ENCODE assay signal across 11 cellular contexts in genomic region chr17:18753829-18754409, GRCh38. TPM values are rescaled to one million over a fixed set of nuclear protein-coding genes. Genes with fewer than 3 reads are reported as not detected.
DNase-seq lines count a peak whose midpoint lies in the region; ATAC-seq, FAIRE-seq and TF ChIP-seq lines count a peak whose summit lies in the region.
"Not testable (repeated sequence)": the region's sequence is repeated elsewhere in the genome, so short reads cannot be mapped to it uniquely, and the experiment has no call there.
"Had no signal": no experiment of that assay in that cellular context is flagged by ENCODE, and none has a peak within 500 bp of the region (broad histone marks: within the 10 kb centered on the region; RNA-seq: fewer than 3 reads in every experiment).

No MANE protein-coding gene starts in this region.

- not testable (repeated sequence) for TF ChIP-seq EP300 in K562 (IDR thresholded peaks at IDR 0.05; ENCODE audit: low read length); HepG2 (IDR thresholded peaks at IDR 0.05; ENCODE audit: low read depth in 2 of 2, low read length in 2 of 2); HepG2 (CRISPR knock-in tag; IDR thresholded peaks at IDR 0.05; ENCODE audit: borderline replicate concordance)

- DNase-seq in HCT116 (ENCODE audit: low read depth, low spot score); K562 (ENCODE audit: extremely low read depth in 1 of 4, low spot score in 3 of 4); left ventricle myocardium inferior; HepG2 (ENCODE audit: low spot score); pancreas: not testable (repeated sequence)
- DNase-seq in RKO (ENCODE audit: low spot score) = peak; percentile 38
- peak; percentile 8 for DNase-seq in choroid plexus epithelial cell (ENCODE audit: low read depth)

- H3K9me1 ChIP-seq in K562 (ENCODE audit: control insufficient read depth, insufficient read depth, low read length) = not testable (repeated sequence)

- intact Hi-C loops in HCT116 (cut with micrococcal nuclease); K562 (cut with micrococcal nuclease); left ventricle myocardium inferior (cut with micrococcal nuclease); HepG2 (cut with micrococcal nuclease; ENCODE audit: unreplicated experiment); pancreas (cut with DNase I): not testable (repeated sequence)

- RAD21 ChIA-PET in HCT116 (lab: Charles Lee; ENCODE audit: low non-redundant PET in 1 of 2, low total read pairs in 2 of 2, uncharacterized antibody in 2 of 2, unreplicated experiment in 2 of 2) = not testable (repeated sequence)

- H3K27ac ChIP-seq in HCT116 (ENCODE audit: low read depth, low read length); K562 (ENCODE audit: extremely low read depth, low read depth, low read length); left ventricle myocardium inferior (replicated peaks); HepG2 (ENCODE audit: extremely low read length, insufficient read depth, low read length); pancreas: not testable (repeated sequence)

- H3K79me2 ChIP-seq in HCT116 (ENCODE audit: insufficient read depth, low read length); K562 (ENCODE audit: control insufficient read depth, insufficient read depth, low read length); HepG2 (ENCODE audit: insufficient read depth, low read length): not testable (repeated sequence)

- TF ChIP-seq POLR2A in HCT116 (IDR thresholded peaks at IDR 0.05; ENCODE audit: borderline replicate concordance, extremely low read depth, insufficient read depth, insufficient read length); K562 (conservative IDR thresholded peaks at IDR 0.05); HepG2 (IDR thresholded peaks at IDR 0.05; ENCODE audit: insufficient read depth in 1 of 2, low read depth in 2 of 2, low read length in 2 of 2): not testable (repeated sequence)

- H3K27me3 ChIP-seq in HCT116 (ENCODE audit: insufficient read depth, low read length); K562 (ENCODE audit: control insufficient read depth in 2 of 2, insufficient read depth in 2 of 2, low read length in 2 of 2); left ventricle myocardium inferior (ENCODE audit: low read depth); HepG2 (ENCODE audit: control insufficient read depth in 1 of 2, insufficient read depth in 2 of 2, low read length in 2 of 2); pancreas: not testable (repeated sequence)

- not testable (repeated sequence) for H3K9me3 ChIP-seq in HCT116 (ENCODE audit: control insufficient read depth in 1 of 2, insufficient read depth in 1 of 2, low read depth in 1 of 2, low read length in 2 of 2); K562 (replicated peaks; ENCODE audit: control insufficient read depth, insufficient read depth, low read depth, low read length); left ventricle myocardium inferior (replicated peaks); HepG2 (ENCODE audit: low read length); pancreas

- H2AFZ ChIP-seq in HCT116 (ENCODE audit: low read depth, low read length, poor library complexity, severe bottlenecking); K562 (ENCODE audit: low read depth, low read length); HepG2 (ENCODE audit: low read length): not testable (repeated sequence)

- not testable (repeated sequence) for H4K20me1 ChIP-seq in HCT116 (ENCODE audit: insufficient read depth); K562 (replicated peaks; ENCODE audit: control insufficient read depth, insufficient read depth, low read length); HepG2 (ENCODE audit: insufficient read depth, low read length)

- BruUV-seq in HCT116 (replicated peaks; lab: Mats Ljungman, UMichigan); K562 (replicated peaks; lab: Mats Ljungman, UMichigan); HepG2 (replicated peaks; lab: Mats Ljungman, UMichigan): not testable (repeated sequence)

- CTCF ChIA-PET in HCT116 (lab: Charles Lee); K562 (lab: Yijun Ruan, JAX; ENCODE audit: low intra/inter-chr PET ratio); HepG2 (lab: Yijun Ruan, JAX; ENCODE audit: low intra/inter-chr PET ratio, low total read pairs): not testable (repeated sequence)

- H3K36me3 ChIP-seq in HCT116 (ENCODE audit: control insufficient read depth in 1 of 2, insufficient read depth in 2 of 2, low read length in 2 of 2); K562 (ENCODE audit: control insufficient read depth, insufficient read depth, low read length); left ventricle myocardium inferior; HepG2 (replicated peaks in 1 of 2; ENCODE audit: control insufficient read depth in 1 of 2, insufficient read depth in 2 of 2, low read length in 2 of 2); pancreas: not testable (repeated sequence)

- WGBS in K562 (ENCODE audit: insufficient coverage, low coverage, missing lambda C conversion rate) = 60% methylated on average over 1 of the region's 6 CpGs
- WGBS in HepG2 (ENCODE audit: low lambda C conversion rate) = 32% methylated on average over 5 of the region's 6 CpGs
- 67 to 73% methylated on average over 5 of the region's 6 CpGs for WGBS in pancreas, 2 donors

- in situ Hi-C loops in K562 (cut with MboI); HepG2 (cut with HindIII; ENCODE audit: extremely low pct_ligation_motif_present, low pct_unique_long_range_greater_than_20kb): not testable (repeated sequence)

- peak; percentile 85 for FAIRE-seq in K562 (lab: Jason Lieb, UNC)
- peak; percentile 78 for FAIRE-seq in HepG2 (lab: Jason Lieb, UNC)
- not testable (repeated sequence) for FAIRE-seq in pancreas (lab: Jason Lieb, UNC)

- ATAC-seq in HCT116 = peak; percentile 40
- 0 out of 3 replicates have a peak, but pooled peaks have one; percentile 38 for ATAC-seq in K562
- peak; percentile 61 for ATAC-seq in HepG2
- ATAC-seq in pancreas = peak in 3 of 4 donors; percentile 67 to 81 (median 71)

- not testable (repeated sequence) for H3K4me3 ChIP-seq in HCT116 (replicated peaks in 1 of 2; ENCODE audit: low read depth in 1 of 2, low read length in 2 of 2); K562; choroid plexus epithelial cell (ENCODE audit: low read depth, low read length); left ventricle myocardium inferior; HepG2 (replicated peaks in 1 of 3; ENCODE audit: insufficient read depth in 1 of 3, low read depth in 2 of 3, low read length in 3 of 3); pancreas

- POLR2A ChIA-PET in HCT116 (lab: Charles Lee); K562 (lab: Yijun Ruan, JAX); HepG2 (lab: Yijun Ruan, JAX): not testable (repeated sequence)

- TF ChIP-seq CTCF in HCT116 (IDR thresholded peaks at IDR 0.05 in 2 of 3, conservative IDR thresholded peaks at IDR 0.05 in 1 of 3; ENCODE audit: borderline replicate concordance in 1 of 3, insufficient read depth in 1 of 3, low read depth in 2 of 3, low read length in 2 of 3) (0 out of 6 replicates have a peak, but pooled peaks of 1 of the 3 experiments have one; percentile 23), left ventricle myocardium inferior (IDR thresholded peaks at IDR 0.05; ENCODE audit: borderline replicate concordance) (peak; percentile 10)
- not testable (repeated sequence) for TF ChIP-seq CTCF in K562 (IDR thresholded peaks at IDR 0.05 in 2 of 3, conservative IDR thresholded peaks at IDR 0.05 in 1 of 3; ENCODE audit: insufficient read depth in 2 of 3, low read depth in 1 of 3, low read length in 3 of 3); choroid plexus epithelial cell (conservative IDR thresholded peaks at IDR 0.05; ENCODE audit: low read depth, low read length); HepG2 (CRISPR knock-in tag; IDR thresholded peaks at IDR 0.05); pancreas (IDR thresholded peaks at IDR 0.05)

- H3K4me2 ChIP-seq in HCT116 (ENCODE audit: low read length); K562 (ENCODE audit: insufficient read depth, low read length); HepG2 (ENCODE audit: low read depth, low read length): not testable (repeated sequence)

- peak; percentile 21; the same call in 1 of the 2 replicates for TF ChIP-seq RAD21 in HCT116 (IDR thresholded peaks at IDR 0.05; ENCODE audit: low read depth)
- TF ChIP-seq RAD21 in K562 (CRISPR knock-in tag; conservative IDR thresholded peaks at IDR 0.05 in 1 of 2, IDR thresholded peaks at IDR 0.05 in 1 of 2); HepG2 (CRISPR knock-in tag; IDR thresholded peaks at IDR 0.05): not testable (repeated sequence)

- H3K9ac ChIP-seq in HCT116 (ENCODE audit: low read length); K562 (ENCODE audit: insufficient read depth in 1 of 2, low read depth in 2 of 2, low read length in 2 of 2); HepG2 (ENCODE audit: insufficient read depth, low read depth, low read length): not testable (repeated sequence)

- H3K4me1 ChIP-seq in HCT116 (ENCODE audit: control insufficient read depth in 1 of 2, insufficient read depth in 2 of 2, low read length in 2 of 2); K562 (replicated peaks in 1 of 2; ENCODE audit: control insufficient read depth in 2 of 2, insufficient read depth in 2 of 2, low read length in 2 of 2); left ventricle myocardium inferior; pancreas: not testable (repeated sequence)
- peaks cover 22% of the 10 kb centered on the region for H3K4me1 ChIP-seq in HepG2 (ENCODE audit: insufficient read depth, low read length)

- H3K9me2 ChIP-seq in HCT116 (ENCODE audit: insufficient read depth) = not testable (repeated sequence)

RNA-seq across cellular contexts. Expression of gene FBXW10, which starts 10.1 kb away (rescaled TPM):
- not detected for total RNA-seq in HCT116 (2021; ENCODE audit: unreplicated experiment)
- polyA plus RNA-seq in HCT116 (2012) = 0.02 TPM in 1 of 2 replicates, not detected in the other
- total RNA-seq in K562 (2011; cell fraction: chromatin; rRNA removed; ENCODE audit: low replicate concordance) = not detected in 2 replicates
- total RNA-seq in K562 (2011; cell fraction: nucleolus; rRNA removed) = not detected in 2 replicates
- total RNA-seq in K562 (2011; cell fraction: nucleoplasm; rRNA removed) = not detected in 2 replicates
- total RNA-seq in K562 (2014; rRNA removed) = not detected in 2 replicates
- total RNA-seq in K562 (2014; rRNA removed; fragmentation: Illumina TruSeq; extraction: Trizol) = not detected in 2 replicates
- not detected in 2 replicates for total RNA-seq in K562 (2015; rRNA removed; fragmentation: Illumina TruSeq; extraction: Trizol)
- total RNA-seq in K562 (2021) = not detected in 2 replicates
- not detected in 2 replicates for polyA plus RNA-seq in K562 (2011; rRNA removed)
- not detected in 2 replicates for polyA plus RNA-seq in K562 (2011; cell fraction: cytosol; rRNA removed)
- polyA plus RNA-seq in K562 (2011; cell fraction: nucleus; rRNA removed) = not detected in 2 replicates
- not detected in 2 replicates for polyA plus RNA-seq in K562 (2012)
- polyA plus RNA-seq in K562 (2014; fragmentation: Illumina TruSeq; extraction: Trizol) = not detected in 2 replicates
- polyA plus RNA-seq in K562 (2014; fragmentation: Nextera tagmentation; extraction: Ambion mirVana) = not detected
- polyA plus RNA-seq in K562 (2014; rRNA removed) = not detected in 2 replicates
- polyA minus RNA-seq in K562 (2011; rRNA and poly(A)+ RNA removed) = not detected in 2 replicates
- not detected in 2 replicates for polyA minus RNA-seq in K562 (2011; cell fraction: cytosol; rRNA and poly(A)+ RNA removed)
- polyA minus RNA-seq in K562 (2011; cell fraction: nucleus; rRNA and poly(A)+ RNA removed) = not detected in 2 replicates
- total RNA-seq in left ventricle myocardium inferior = 0.08 TPM
- 0.04 TPM in 1 of 2 replicates, not detected in the other for total RNA-seq in HepG2 (2016; rRNA removed; fragmentation: Illumina TruSeq; extraction: Trizol)
- 0.09 TPM in 1 of 2 replicates, not detected in the other for total RNA-seq in HepG2 (2016; cell fraction: cytosol; rRNA removed; fragmentation: Illumina TruSeq; extraction: Trizol; ENCODE audit: low read depth)
- total RNA-seq in HepG2 (2016; cell fraction: insoluble cytoplasmic fraction; rRNA removed; fragmentation: Illumina TruSeq; extraction: Trizol) = 0.04 TPM in 1 of 2 replicates, not detected in the other
- 0.10 TPM in 1 of 2 replicates, not detected in the other for total RNA-seq in HepG2 (2016; cell fraction: membrane; rRNA removed; fragmentation: Illumina TruSeq; extraction: Trizol)
- total RNA-seq in HepG2 (2016; cell fraction: nucleus; rRNA removed; fragmentation: Illumina TruSeq; extraction: Trizol) = 0.13 and 0.22 TPM in 2 replicates
- 0.17 and 0.30 TPM in 2 replicates for polyA plus RNA-seq in HepG2 (2011; rRNA removed)
- polyA plus RNA-seq in HepG2 (2011; cell fraction: cytosol; rRNA removed) = 0.07 and 0.08 TPM in 2 replicates
- 0.77 and 1.9 TPM in 2 replicates for polyA plus RNA-seq in HepG2 (2011; cell fraction: nucleus; rRNA removed)
- polyA plus RNA-seq in HepG2 (2012) = 0.59 and 1.5 TPM in 2 replicates
- polyA plus RNA-seq in HepG2 (2016; cell fraction: cytosol; fragmentation: Illumina TruSeq; extraction: Trizol; ENCODE audit: low read depth) = not detected in 2 replicates
- not detected in 2 replicates for polyA plus RNA-seq in HepG2 (2016; cell fraction: insoluble cytoplasmic fraction; fragmentation: Illumina TruSeq; extraction: Trizol; ENCODE audit: low read depth)
- not detected in 2 replicates for polyA plus RNA-seq in HepG2 (2016; cell fraction: membrane; fragmentation: Illumina TruSeq; extraction: Trizol; ENCODE audit: low read depth)
- 0.48 TPM in 1 of 2 replicates, not detected in the other for polyA plus RNA-seq in HepG2 (2016; cell fraction: nucleus; fragmentation: Illumina TruSeq; extraction: Trizol; ENCODE audit: insufficient read depth, low read depth)
- polyA minus RNA-seq in HepG2 (2011; rRNA and poly(A)+ RNA removed; ENCODE audit: low replicate concordance) = 0.04 and 0.23 TPM in 2 replicates
- polyA minus RNA-seq in HepG2 (2011; cell fraction: cytosol; rRNA and poly(A)+ RNA removed) = not detected in 2 replicates
- polyA minus RNA-seq in HepG2 (2011; cell fraction: nucleus; rRNA and poly(A)+ RNA removed) = 0.64 and 0.75 TPM in 2 replicates
- total RNA-seq in pancreas = under 1 TPM in 1 of 6 donors, not detected in 5; 0.05 TPM
- polyA plus RNA-seq in pancreas = under 1 TPM; 0.11 to 0.23 TPM
- total RNA-seq: A673; CD4-positive, alpha-beta memory T cell; H9; HT1080 had no signal
- polyA plus RNA-seq: CD4-positive, alpha-beta memory T cell had no signal

RNA-seq across cellular contexts. Expression of gene TVP23B, which starts 27.1 kb away (rescaled TPM):
- total RNA-seq in HCT116 (2021; ENCODE audit: unreplicated experiment) (47.8 TPM), K562 (2014; rRNA removed) (10.0 and 12.9 TPM in 2 replicates), K562 (2014; rRNA removed; fragmentation: Illumina TruSeq; extraction: Trizol) (25.0 and 28.9 TPM in 2 replicates), K562 (2015; rRNA removed; fragmentation: Illumina TruSeq; extraction: Trizol) (13.0 and 15.8 TPM in 2 replicates), K562 (2021) (10.4 and 14.6 TPM in 2 replicates), left ventricle myocardium inferior (24.7 TPM), HepG2 (2016; rRNA removed; fragmentation: Illumina TruSeq; extraction: Trizol) (50.6 and 66.5 TPM in 2 replicates), pancreas (10 to 100 TPM; 16.8 to 26.3 (median 21.9) TPM)
- 40.7 and 46.0 TPM in 2 replicates for polyA plus RNA-seq in HCT116 (2012)
- 25.6 and 75.8 TPM in 2 replicates for total RNA-seq in K562 (2011; cell fraction: chromatin; rRNA removed; ENCODE audit: low replicate concordance)
- 13.7 and 16.3 TPM in 2 replicates for total RNA-seq in K562 (2011; cell fraction: nucleolus; rRNA removed)
- 48.4 and 58.1 TPM in 2 replicates for total RNA-seq in K562 (2011; cell fraction: nucleoplasm; rRNA removed)
- polyA plus RNA-seq in K562 (2011; rRNA removed) (17.4 and 21.1 TPM in 2 replicates), K562 (2014; fragmentation: Illumina TruSeq; extraction: Trizol) (11.0 and 12.8 TPM in 2 replicates), K562 (2014; fragmentation: Nextera tagmentation; extraction: Ambion mirVana) (10 to 100 TPM; 43.0 to 52.8 TPM), K562 (2014; rRNA removed) (13.2 and 14.1 TPM in 2 replicates), HepG2 (2011; rRNA removed) (31.8 and 45.1 TPM in 2 replicates), pancreas (10 to 100 TPM; 14.4 to 37.5 TPM)
- polyA plus RNA-seq in K562 (2011; cell fraction: cytosol; rRNA removed) = 2.0 and 7.7 TPM in 2 replicates
- polyA plus RNA-seq in K562 (2011; cell fraction: nucleus; rRNA removed) = 4.0 and 7.2 TPM in 2 replicates
- polyA plus RNA-seq in K562 (2012) = 10.1 and 11.8 TPM in 2 replicates
- polyA minus RNA-seq in K562 (2011; rRNA and poly(A)+ RNA removed) = 40.4 and 53.0 TPM in 2 replicates
- polyA minus RNA-seq in K562 (2011; cell fraction: cytosol; rRNA and poly(A)+ RNA removed) = 13.1 and 13.6 TPM in 2 replicates
- polyA minus RNA-seq in K562 (2011; cell fraction: nucleus; rRNA and poly(A)+ RNA removed) = 9.8 and 22.5 TPM in 2 replicates
- 12.9 and 20.4 TPM in 2 replicates for total RNA-seq in HepG2 (2016; cell fraction: cytosol; rRNA removed; fragmentation: Illumina TruSeq; extraction: Trizol; ENCODE audit: low read depth)
- 52.0 and 62.4 TPM in 2 replicates for total RNA-seq in HepG2 (2016; cell fraction: insoluble cytoplasmic fraction; rRNA removed; fragmentation: Illumina TruSeq; extraction: Trizol)
- total RNA-seq in HepG2 (2016; cell fraction: membrane; rRNA removed; fragmentation: Illumina TruSeq; extraction: Trizol) = 29.4 and 38.1 TPM in 2 replicates
- total RNA-seq in HepG2 (2016; cell fraction: nucleus; rRNA removed; fragmentation: Illumina TruSeq; extraction: Trizol) = 56.0 and 61.9 TPM in 2 replicates
- polyA plus RNA-seq in HepG2 (2011; cell fraction: cytosol; rRNA removed) = 16.9 and 29.0 TPM in 2 replicates
- polyA plus RNA-seq in HepG2 (2011; cell fraction: nucleus; rRNA removed) = 9.7 and 12.0 TPM in 2 replicates
- polyA plus RNA-seq in HepG2 (2012) = 46.3 and 50.0 TPM in 2 replicates
- polyA plus RNA-seq in HepG2 (2016; cell fraction: cytosol; fragmentation: Illumina TruSeq; extraction: Trizol; ENCODE audit: low read depth) = 4.6 and 5.7 TPM in 2 replicates
- 33.7 and 39.4 TPM in 2 replicates for polyA plus RNA-seq in HepG2 (2016; cell fraction: insoluble cytoplasmic fraction; fragmentation: Illumina TruSeq; extraction: Trizol; ENCODE audit: low read depth)
- polyA plus RNA-seq in HepG2 (2016; cell fraction: membrane; fragmentation: Illumina TruSeq; extraction: Trizol; ENCODE audit: low read depth) = 9.4 and 13.3 TPM in 2 replicates
- 68.5 and 70.5 TPM in 2 replicates for polyA plus RNA-seq in HepG2 (2016; cell fraction: nucleus; fragmentation: Illumina TruSeq; extraction: Trizol; ENCODE audit: insufficient read depth, low read depth)
- 28.0 and 36.3 TPM in 2 replicates for polyA minus RNA-seq in HepG2 (2011; rRNA and poly(A)+ RNA removed; ENCODE audit: low replicate concordance)
- polyA minus RNA-seq in HepG2 (2011; cell fraction: cytosol; rRNA and poly(A)+ RNA removed) = 33.0 and 34.2 TPM in 2 replicates
- 58.3 and 58.8 TPM in 2 replicates for polyA minus RNA-seq in HepG2 (2011; cell fraction: nucleus; rRNA and poly(A)+ RNA removed)
